ENCODE assay signal across 1 cellular context in genomic region chr15:60908888-60909287, GRCh38.
TF ChIP-seq lines count a peak whose summit lies in the region.

No MANE protein-coding gene starts in this region.

TF ChIP-seq in HepG2, 621 proteins besides CTCF, POLR2A, EP300 and RAD21 (continued from another document):
- no peak for TF ChIP-seq PATZ1 (CRISPR knock-in tag; IDR thresholded peaks at IDR 0.05)
- TF ChIP-seq MIER2 (CRISPR knock-in tag; IDR thresholded peaks at IDR 0.05), result 0 out of 2 replicates have a peak, but pooled peaks have one; percentile 34
TF ChIP-seq in HepG2: peak in this region for 2.
